Comparison of ENCODE assay signal across 12 cellular contexts in the genomic region with DNA sequence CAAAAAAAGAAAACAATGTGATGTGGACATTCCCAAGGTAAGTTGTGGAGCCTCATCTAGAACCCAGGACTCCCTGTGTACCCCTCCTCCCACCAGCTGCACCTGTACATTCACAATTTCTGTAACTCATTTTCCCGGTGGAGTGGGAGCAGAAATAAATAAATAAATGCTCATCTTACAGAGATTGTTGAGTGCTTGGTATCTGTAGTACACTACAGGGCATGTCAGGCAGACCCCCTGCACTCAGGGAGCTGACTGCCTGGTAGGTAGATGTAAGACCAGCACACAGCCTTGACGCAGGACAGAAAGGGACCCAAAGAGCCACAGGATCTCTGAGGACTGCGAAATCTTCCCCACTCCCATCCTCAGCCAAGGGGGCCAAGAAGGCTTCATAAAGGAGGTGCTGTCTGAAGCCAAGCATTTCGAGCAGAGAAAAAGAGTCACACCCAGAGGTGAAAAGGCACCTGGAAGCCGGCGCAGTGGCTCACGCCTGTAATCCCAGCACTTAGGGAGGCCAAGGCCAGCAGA. TPM values are rescaled to one million over a fixed set of nuclear protein-coding genes. Genes with fewer than 3 reads are reported as not detected.
DNase-seq lines count a peak whose midpoint lies in the region; TF ChIP-seq lines count a peak whose summit lies in the region.
"Had no signal": no experiment of that assay in that cellular context is flagged by ENCODE, and none has a peak within 500 bp of the region (broad histone marks: within the 10 kb centered on the region; RNA-seq: fewer than 3 reads in every experiment).

No MANE protein-coding gene starts in this region.

- no peaks in the 10 kb centered on the region for H3K9me3 Mint-ChIP-seq in nephron progenitor cell

- CTCF ChIA-PET in HEK293 (lab: Yijun Ruan, JAX): interaction anchor here (0.6 to 4.5 kb wide), 26 partner anchors 10 to 1075 kb away, joined by 3 to 103 read pairs (median 4); a partner anchor contains a TSS

- DNase-seq in NCI-H748 (lab: John Stamatoyannopoulos, UW; ENCODE audit: unreplicated experiment): peak; percentile 24
- DNase-seq in NCI-H748 treated with DMSO at 0.1 percent for 48 hours (lab: John Stamatoyannopoulos, UW): no peak
- DNase-seq in central memory CD4-positive, alpha-beta T cell: peak; percentile 14
- DNase-seq in nephron progenitor cell: no peak
- DNase-seq in NCI-H1417 (lab: John Stamatoyannopoulos, UW): no peak
- DNase-seq in ovary: no peak
- DNase-seq in NCI-H1105 (lab: John Stamatoyannopoulos, UW): no peak

- intact Hi-C loops in ovary (cut with DNase I): no loop called here

- 60 to 73% (median 61%) methylated on average over 7 of the region's 7 CpGs for WGBS in ovary, 3 donors

- TF ChIP-seq POLR2A in ovary (IDR thresholded peaks at IDR 0.05): no peak

- POLR2A ChIA-PET in HEK293 (lab: Yijun Ruan, JAX): interaction anchor here (0.8 to 2.6 kb wide), 4 partner anchors 12 to 91 kb away, joined by 3 to 9 read pairs (median 7); a partner anchor contains a TSS

- H3K4me3 Mint-ChIP-seq in nephron progenitor cell: no peak overlapping the region

- peaks cover 33% of the 10 kb centered on the region for H3K36me3 Mint-ChIP-seq in nephron progenitor cell (ENCODE audit: low read depth)

- H3K27ac ChIP-seq in HEK293 (ENCODE audit: extremely low read depth, low read depth, low read length) (no peak overlapping the region), ovary (peak overlapping the region in 1 of 2 donors; percentile 43)

- H3K27me3 Mint-ChIP-seq in nephron progenitor cell (ENCODE audit: low read depth, poor library complexity): peaks cover 8% of the 10 kb centered on the region

- peaks cover 22% of the 10 kb centered on the region for H3K4me1 Mint-ChIP-seq in nephron progenitor cell

- H3K36me3 ChIP-seq in HEK293 (ENCODE audit: control insufficient read depth in 2 of 2, insufficient read depth in 1 of 2, low read length in 2 of 2) (peaks cover 22 to 50% of the 10 kb centered on the region in 2 experiments), ovary (no peaks in the 10 kb centered on the region)

- no peak for TF ChIP-seq EP300 in ovary (IDR thresholded peaks at IDR 0.05)

- H3K27ac Mint-ChIP-seq in nephron progenitor cell: peak overlapping the region; percentile 61

- TF ChIP-seq CTCF in HEK293 (tag by site-specific recombination; IDR thresholded peaks at IDR 0.05): no peak
- no peak for TF ChIP-seq CTCF in nephron progenitor cell (IDR thresholded peaks at IDR 0.05)
- no peak for TF ChIP-seq CTCF in ovary (IDR thresholded peaks at IDR 0.05)

- H3K9me3 ChIP-seq in HEK293 (ENCODE audit: control insufficient read depth, insufficient read depth, low read depth, low read length): no peaks in the 10 kb centered on the region
- no peaks in the 10 kb centered on the region for H3K9me3 ChIP-seq in ovary

- no peak overlapping the region for H3K4me3 ChIP-seq in HEK293 (ENCODE audit: low read depth, low read length)
- H3K4me3 ChIP-seq in ovary: no peak overlapping the region

- H3K4me1 ChIP-seq in HEK293 (ENCODE audit: control insufficient read depth, insufficient read depth, low read length) (peaks cover 3% of the 10 kb centered on the region; the same call in 1 of the 2 replicates), ovary (ENCODE audit: insufficient read depth) (peaks cover 10% of the 10 kb centered on the region)

- no peaks in the 10 kb centered on the region for H3K27me3 ChIP-seq in ovary

TF ChIP-seq in HEK293, 187 proteins besides CTCF, POLR2A, EP300 and RAD21:
- TF ChIP-seq ZNF121 (tag by site-specific recombination; IDR thresholded peaks at IDR 0.05) (peak; percentile 92), ZFHX2 (tag by site-specific recombination; conservative IDR thresholded peaks at IDR 0.05) (peak; percentile 54), ZNF830 (tag by site-specific recombination; IDR thresholded peaks at IDR 0.05; ENCODE audit: low read depth) (no peak), GLIS1 (tag by site-specific recombination; IDR thresholded peaks at IDR 0.05) (peak; percentile 72), IKZF3 (tag by site-specific recombination; IDR thresholded peaks at IDR 0.05) (peak; percentile 74; the same call in 1 of the 2 replicates)
- TF ChIP-seq, protein P1, sequence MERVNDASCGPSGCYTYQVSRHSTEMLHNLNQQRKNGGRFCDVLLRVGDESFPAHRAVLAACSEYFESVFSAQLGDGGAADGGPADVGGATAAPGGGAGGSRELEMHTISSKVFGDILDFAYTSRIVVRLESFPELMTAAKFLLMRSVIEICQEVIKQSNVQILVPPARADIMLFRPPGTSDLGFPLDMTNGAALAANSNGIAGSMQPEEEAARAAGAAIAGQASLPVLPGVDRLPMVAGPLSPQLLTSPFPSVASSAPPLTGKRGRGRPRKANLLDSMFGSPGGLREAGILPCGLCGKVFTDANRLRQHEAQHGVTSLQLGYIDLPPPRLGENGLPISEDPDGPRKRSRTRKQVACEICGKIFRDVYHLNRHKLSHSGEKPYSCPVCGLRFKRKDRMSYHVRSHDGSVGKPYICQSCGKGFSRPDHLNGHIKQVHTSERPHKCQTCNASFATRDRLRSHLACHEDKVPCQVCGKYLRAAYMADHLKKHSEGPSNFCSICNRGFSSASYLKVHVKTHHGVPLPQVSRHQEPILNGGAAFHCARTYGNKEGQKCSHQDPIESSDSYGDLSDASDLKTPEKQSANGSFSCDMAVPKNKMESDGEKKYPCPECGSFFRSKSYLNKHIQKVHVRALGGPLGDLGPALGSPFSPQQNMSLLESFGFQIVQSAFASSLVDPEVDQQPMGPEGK (tag by site-specific recombination; IDR thresholded peaks at IDR 0.05): peak; percentile 10; the same call in 1 of the 2 replicates

RNA-seq across cellular contexts. Expression of a gene that starts 6.5 kb away (rescaled TPM):
- 1,000 to 10,000 TPM in 1 of 7 donors, 100 to 1,000 TPM in 6; 270 to 1,292 (median 813) TPM for total RNA-seq in ovary
- polyA plus RNA-seq in ovary: 1,000 to 10,000 TPM in 1 of 2 donors, 100 to 1,000 TPM in 1; 641 to 1,340 TPM

RNA-seq across cellular contexts. Expression of a gene that starts 16.9 kb away (rescaled TPM):
- total RNA-seq in ovary: not detected
- polyA plus RNA-seq in ovary: not detected
- total RNA-seq: A673, dermis blood vessel endothelial cell, HT1080, omental fat pad had no signal

RNA-seq across cellular contexts. Expression of a gene that starts 39.2 kb away (rescaled TPM):
- total RNA-seq in ovary: 1 to 10 TPM in 2 of 7 donors, under 1 TPM in 5; 0.12 to 1.5 (median 0.56) TPM
- under 1 TPM; 0.17 to 0.85 TPM for polyA plus RNA-seq in ovary

Comparison
In these comparisons a context has a peak if more than half of its experiments do, and no peak if none do; other contexts are left out.
1. DNase-seq: peak in NCI-H748 (single experiment) and central memory CD4-positive, alpha-beta T cell (single experiment); none in NCI-H748 treated with DMSO at 0.1 percent for 48 hours (single experiment), nephron progenitor cell (single experiment), NCI-H1417 (0 of 3), ovary (0 of 5) and NCI-H1105 (single experiment).